Comparison of ENCODE assay signal across 8 cellular contexts in genomic region chr19:49877879-49878743, GRCh38. TPM values are rescaled to one million over a fixed set of nuclear protein-coding genes. Genes with fewer than 3 reads are reported as not detected.
DNase-seq lines count a peak whose midpoint lies in the region; ATAC-seq, FAIRE-seq and TF ChIP-seq lines count a peak whose summit lies in the region.

No MANE protein-coding gene starts in this region.

- H3K4me3 ChIP-seq in pancreas (peak overlapping the region; percentile 44 to 67 (median 55)), tibial nerve (peak overlapping the region; percentile 65 to 88 (median 80))

- ATAC-seq in HG02571 (IDR thresholded peaks at IDR 0.05; ENCODE audit: unreplicated experiment) (peak; percentile 39), Right ventricle myocardium inferior (peak; percentile 75), pancreas (peak; percentile 62 to 79 (median 72))

- peak overlapping the region; percentile 90 to 98 (median 96) for H3K27ac ChIP-seq in pancreas
- H3K27ac ChIP-seq in tibial nerve = peak overlapping the region; percentile 97 to 100 (median 98)

- TF ChIP-seq EP300 in tibial nerve (IDR thresholded peaks at IDR 0.05) = no peak

- TF ChIP-seq POLR2A in tibial nerve (IDR thresholded peaks at IDR 0.05) = no peak

- intact Hi-C loops in Right ventricle myocardium inferior (cut with DNase I) (loop anchor here (1.0 to 10.0 kb wide), 4 partner anchors 61 to 383 kb away; partner anchors contain the start of genes PRMT1 and RPS11), pancreas (cut with DNase I) (no loop called here)

- H3K4me1 Mint-ChIP-seq in activated naive CD8-positive, alpha-beta T cell treated with anti-CD3 and anti-CD28 coated beads for 36 hours = peaks cover 21% of the 10 kb centered on the region

- 9 to 11% methylated on average over 41 of the region's 41 CpGs for WGBS in pancreas, 2 donors
- 6 to 11% methylated on average over 25 to 37 of the region's 41 CpGs for WGBS in tibial nerve, 2 donors

- H3K9me3 Mint-ChIP-seq in activated naive CD8-positive, alpha-beta T cell treated with anti-CD3 and anti-CD28 coated beads for 36 hours = no peaks in the 10 kb centered on the region

- no peak for FAIRE-seq in pancreas (lab: Jason Lieb, UNC)

- H3K9me3 ChIP-seq in pancreas (no peaks in the 10 kb centered on the region), tibial nerve (peaks cover 0 to 5% (median 0%) of the 10 kb centered on the region in 4 donors)

- no peak for TF ChIP-seq CTCF in GM10266 (IDR thresholded peaks at IDR 0.05; ENCODE audit: control insufficient read depth, insufficient read depth, low read depth, missing control alignments)
- no peak for TF ChIP-seq CTCF in pancreas (IDR thresholded peaks at IDR 0.05)
- no peak for TF ChIP-seq CTCF in tibial nerve (IDR thresholded peaks at IDR 0.05)

- no peaks in the 10 kb centered on the region for H3K27me3 ChIP-seq in pancreas
- no peaks in the 10 kb centered on the region for H3K27me3 ChIP-seq in tibial nerve

- no peaks in the 10 kb centered on the region for H3K27me3 Mint-ChIP-seq in activated naive CD8-positive, alpha-beta T cell treated with anti-CD3 and anti-CD28 coated beads for 36 hours

- H3K4me1 ChIP-seq in pancreas (peaks cover 0 to 11% (median 8%) of the 10 kb centered on the region in 3 donors), tibial nerve (peaks cover 0 to 46% (median 15%) of the 10 kb centered on the region in 4 donors)

- DNase-seq in GM10266 (ENCODE audit: extremely low spot score) (peak; percentile 98), NAMALWA (ENCODE audit: low spot score) (peak; percentile 99), SK-N-DZ (ENCODE audit: low spot score) (peak; percentile 90), Right ventricle myocardium inferior (ENCODE audit: missing footprints) (peak; percentile 100), pancreas (peak; percentile 95 to 99 (median 97)), tibial nerve (ENCODE audit: low spot score in 2 of 2) (peak; percentile 97 to 98)
- DNase-seq in activated naive CD8-positive, alpha-beta T cell treated with anti-CD3 and anti-CD28 coated beads for 36 hours = peak; percentile 99

- H3K36me3 ChIP-seq in pancreas (peaks cover 0 to 31% (median 30%) of the 10 kb centered on the region in 3 donors), tibial nerve (peaks cover 17 to 58% (median 25%) of the 10 kb centered on the region in 3 donors)

- no peak overlapping the region for H3K27ac Mint-ChIP-seq in activated naive CD8-positive, alpha-beta T cell treated with anti-CD3 and anti-CD28 coated beads for 36 hours

- no peak overlapping the region for H3K4me3 Mint-ChIP-seq in activated naive CD8-positive, alpha-beta T cell treated with anti-CD3 and anti-CD28 coated beads for 36 hours

- peaks cover 19% of the 10 kb centered on the region for H3K36me3 Mint-ChIP-seq in activated naive CD8-positive, alpha-beta T cell treated with anti-CD3 and anti-CD28 coated beads for 36 hours

RNA-seq across cellular contexts. Expression of gene TBC1D17, which starts 0.6 kb away (rescaled TPM):
- 4.3 and 5.3 TPM in 2 replicates for polyA plus RNA-seq in SK-N-DZ (2014; cell fraction: cytosol; rRNA removed)
- polyA plus RNA-seq in SK-N-DZ (2014; cell fraction: nucleus; rRNA removed) = 10.3 and 15.1 TPM in 2 replicates
- 10 to 100 TPM; 22.6 to 24.0 TPM for total RNA-seq in activated naive CD8-positive, alpha-beta T cell treated with anti-CD3 and anti-CD28 coated beads for 36 hours
- 44.9 TPM for total RNA-seq in Right ventricle myocardium inferior
- 10 to 100 TPM; 21.0 to 34.3 (median 29.9) TPM for total RNA-seq in pancreas
- polyA plus RNA-seq in pancreas = 10 to 100 TPM; 74.0 to 99.3 TPM
- 10 to 100 TPM; 47.7 to 56.5 (median 49.0) TPM for total RNA-seq in tibial nerve

RNA-seq across cellular contexts. Expression of gene AKT1S1, which starts 1.0 kb away (rescaled TPM):
- polyA plus RNA-seq in SK-N-DZ (2014; cell fraction: cytosol; rRNA removed) = 4.9 TPM in 2 replicates
- 8.1 and 13.5 TPM in 2 replicates for polyA plus RNA-seq in SK-N-DZ (2014; cell fraction: nucleus; rRNA removed)
- total RNA-seq in activated naive CD8-positive, alpha-beta T cell treated with anti-CD3 and anti-CD28 coated beads for 36 hours = 10 to 100 TPM; 21.0 to 22.7 TPM
- total RNA-seq in Right ventricle myocardium inferior = 37.2 TPM
- total RNA-seq in pancreas = 10 to 100 TPM; 13.8 to 22.1 (median 16.2) TPM
- 10 to 100 TPM; 22.7 to 31.1 TPM for polyA plus RNA-seq in pancreas
- 10 to 100 TPM; 20.6 to 27.4 (median 25.4) TPM for total RNA-seq in tibial nerve

RNA-seq across cellular contexts. Expression of gene PNKP, which starts 10.7 kb away (rescaled TPM):
- polyA plus RNA-seq in SK-N-DZ (2014; cell fraction: cytosol; rRNA removed) = 7.7 and 19.2 TPM in 2 replicates
- 75.5 and 87.4 TPM in 2 replicates for polyA plus RNA-seq in SK-N-DZ (2014; cell fraction: nucleus; rRNA removed)
- total RNA-seq in activated naive CD8-positive, alpha-beta T cell treated with anti-CD3 and anti-CD28 coated beads for 36 hours = 100 to 1,000 TPM in 1 of 2 experiments, 10 to 100 TPM in 1; 78.9 to 143 TPM
- total RNA-seq in Right ventricle myocardium inferior = 36.9 TPM
- total RNA-seq in pancreas = 10 to 100 TPM; 28.7 to 52.4 (median 34.6) TPM
- 100 to 1,000 TPM in 1 of 2 donors, 10 to 100 TPM in 1; 76.0 to 154 TPM for polyA plus RNA-seq in pancreas
- 100 to 1,000 TPM in 1 of 4 donors, 10 to 100 TPM in 3; 52.7 to 158 (median 79.5) TPM for total RNA-seq in tibial nerve

RNA-seq across cellular contexts. Expression of gene IL4I1, which starts 18.6 kb away (rescaled TPM):
- not detected in 2 replicates for polyA plus RNA-seq in SK-N-DZ (2014; cell fraction: cytosol; rRNA removed)
- not detected in 2 replicates for polyA plus RNA-seq in SK-N-DZ (2014; cell fraction: nucleus; rRNA removed)
- 1 to 10 TPM; 2.3 to 2.9 TPM for total RNA-seq in activated naive CD8-positive, alpha-beta T cell treated with anti-CD3 and anti-CD28 coated beads for 36 hours
- 0.30 TPM for total RNA-seq in Right ventricle myocardium inferior
- 1 to 10 TPM in 2 of 6 donors, under 1 TPM in 4; 0.23 to 4.0 (median 0.63) TPM for total RNA-seq in pancreas
- polyA plus RNA-seq in pancreas = 1 to 10 TPM in 1 of 2 donors, under 1 TPM in 1; 0.45 to 1.1 TPM
- 1 to 10 TPM in 2 of 4 donors, under 1 TPM in 1, not detected in 1; 0.63 to 3.0 (median 1.7) TPM for total RNA-seq in tibial nerve

RNA-seq across cellular contexts. Expression of gene PTOV1, which starts 27.2 kb away (rescaled TPM):
- polyA plus RNA-seq in SK-N-DZ (2014; cell fraction: cytosol; rRNA removed) = 131 and 164 TPM in 2 replicates
- 365 and 432 TPM in 2 replicates for polyA plus RNA-seq in SK-N-DZ (2014; cell fraction: nucleus; rRNA removed)
- total RNA-seq in activated naive CD8-positive, alpha-beta T cell treated with anti-CD3 and anti-CD28 coated beads for 36 hours = 10 to 100 TPM; 73.9 to 76.4 TPM
- 122 TPM for total RNA-seq in Right ventricle myocardium inferior
- 100 to 1,000 TPM in 1 of 6 donors, 10 to 100 TPM in 5; 48.8 to 116 (median 72.8) TPM for total RNA-seq in pancreas
- polyA plus RNA-seq in pancreas = 100 to 1,000 TPM; 177 to 191 TPM
- total RNA-seq in tibial nerve = 100 to 1,000 TPM in 2 of 4 donors, 10 to 100 TPM in 2; 75.6 to 113 (median 91.9) TPM

Comparison
In these comparisons a context has a peak if more than half of its experiments do, and no peak if none do; other contexts are left out.
1. Peak in every context shown above with its lines: DNase-seq, ATAC-seq, H3K4me3 ChIP-seq and H3K27ac ChIP-seq.